Comparison of ENCODE assay signal across 1 cellular context in the genomic region with DNA sequence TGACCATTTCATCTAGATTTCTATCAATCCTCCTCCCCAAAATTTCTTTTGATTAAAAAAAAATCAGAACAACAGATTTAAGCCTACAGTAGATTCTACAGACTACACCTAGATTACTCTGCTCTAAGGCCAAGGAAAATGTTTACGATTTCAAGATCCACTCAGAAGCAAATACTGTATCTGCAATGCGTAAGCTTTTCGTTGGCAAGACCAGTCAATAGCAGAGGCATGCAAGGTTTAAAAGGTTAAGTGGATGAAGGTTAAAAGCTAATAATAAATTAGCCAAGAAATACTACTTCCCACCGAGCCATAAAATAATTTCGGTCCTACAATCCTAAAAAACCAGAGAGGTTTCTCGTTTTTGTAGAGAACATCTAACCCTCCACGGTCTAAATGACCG.
TF ChIP-seq lines count a peak whose summit lies in the region.

No MANE protein-coding gene starts in this region.

TF ChIP-seq in A549, 52 proteins besides CTCF, POLR2A, EP300 and RAD21 (continued from another document):
- TF ChIP-seq, protein P1, sequence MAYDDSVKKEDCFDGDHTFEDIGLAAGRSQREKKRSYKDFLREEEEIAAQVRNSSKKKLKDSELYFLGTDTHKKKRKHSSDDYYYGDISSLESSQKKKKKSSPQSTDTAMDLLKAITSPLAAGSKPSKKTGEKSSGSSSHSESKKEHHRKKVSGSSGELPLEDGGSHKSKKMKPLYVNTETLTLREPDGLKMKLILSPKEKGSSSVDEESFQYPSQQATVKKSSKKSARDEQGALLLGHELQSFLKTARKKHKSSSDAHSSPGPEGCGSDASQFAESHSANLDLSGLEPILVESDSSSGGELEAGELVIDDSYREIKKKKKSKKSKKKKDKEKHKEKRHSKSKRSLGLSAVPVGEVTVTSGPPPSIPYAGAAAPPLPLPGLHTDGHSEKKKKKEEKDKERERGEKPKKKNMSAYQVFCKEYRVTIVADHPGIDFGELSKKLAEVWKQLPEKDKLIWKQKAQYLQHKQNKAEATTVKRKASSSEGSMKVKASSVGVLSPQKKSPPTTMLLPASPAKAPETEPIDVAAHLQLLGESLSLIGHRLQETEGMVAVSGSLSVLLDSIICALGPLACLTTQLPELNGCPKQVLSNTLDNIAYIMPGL (CRISPR knock-in tag; IDR thresholded peaks at IDR 0.05; ENCODE audit: borderline replicate concordance): no peak
- TF ChIP-seq, protein P2, sequence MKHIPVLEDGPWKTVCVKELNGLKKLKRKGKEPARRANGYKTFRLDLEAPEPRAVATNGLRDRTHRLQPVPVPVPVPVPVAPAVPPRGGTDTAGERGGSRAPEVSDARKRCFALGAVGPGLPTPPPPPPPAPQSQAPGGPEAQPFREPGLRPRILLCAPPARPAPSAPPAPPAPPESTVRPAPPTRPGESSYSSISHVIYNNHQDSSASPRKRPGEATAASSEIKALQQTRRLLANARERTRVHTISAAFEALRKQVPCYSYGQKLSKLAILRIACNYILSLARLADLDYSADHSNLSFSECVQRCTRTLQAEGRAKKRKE (CRISPR knock-in tag; IDR thresholded peaks at IDR 0.05; ENCODE audit: low read depth): no peak
- no peak for TF ChIP-seq BHLHE40 (IDR thresholded peaks at IDR 0.05; ENCODE audit: low read depth, low read length)
- TF ChIP-seq EHF (CRISPR knock-in tag; IDR thresholded peaks at IDR 0.05): no peak
- TF ChIP-seq HOXB13 (CRISPR knock-in tag; IDR thresholded peaks at IDR 0.05; ENCODE audit: low read depth): no peak
- no peak for TF ChIP-seq ESRRA (IDR thresholded peaks at IDR 0.05; ENCODE audit: borderline replicate concordance, low read length)
- TF ChIP-seq TP53 (CRISPR knock-in tag; IDR thresholded peaks at IDR 0.05): no peak
- TF ChIP-seq, protein P3, sequence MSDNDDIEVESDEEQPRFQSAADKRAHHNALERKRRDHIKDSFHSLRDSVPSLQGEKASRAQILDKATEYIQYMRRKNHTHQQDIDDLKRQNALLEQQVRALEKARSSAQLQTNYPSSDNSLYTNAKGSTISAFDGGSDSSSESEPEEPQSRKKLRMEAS (IDR thresholded peaks at IDR 0.05): no peak
